9 cellular contexts compared by ENCODE assay signal in genomic region chr11:16902979-16903378, GRCh38.
DNase-seq lines count a peak whose midpoint lies in the region; ATAC-seq and TF ChIP-seq lines count a peak whose summit lies in the region.
"Had no signal": no experiment of that assay in that cellular context is flagged by ENCODE, and none has a peak within 500 bp of the region (broad histone marks: within the 10 kb centered on the region; RNA-seq: fewer than 3 reads in every experiment).

No MANE protein-coding gene starts in this region.

- POLR2A ChIA-PET in PC-3 (lab: Charles Lee; ENCODE audit: unreplicated experiment), result no interaction called here

- H3K27ac ChIP-seq in PC-3 (ENCODE audit: low read length), result peak overlapping the region; percentile 78

- H3K9ac ChIP-seq in PC-3 (ENCODE audit: low read length), result peak overlapping the region; percentile 10; the same call in 1 of the 2 replicates

- H3K9me3 Mint-ChIP-seq in activated T-cell treated with anti-CD3 and anti-CD28 coated beads, Interleukin-2, amount 50 U/mL, for 72 hours, result peaks cover 7 to 9% of the 10 kb centered on the region in 2 donors

- peak; percentile 82 to 84 for ATAC-seq in activated T-cell treated with anti-CD3 and anti-CD28 coated beads, Interleukin-2, amount 50 U/mL, for 72 hours (replicated peaks in 1 of 2)
- ATAC-seq in HG02798 (IDR thresholded peaks at IDR 0.05; ENCODE audit: poor library complexity, unreplicated experiment), result peak; percentile 62
- peak; percentile 36 for ATAC-seq in PC-3
- peak; percentile 89 for ATAC-seq in stimulated activated naive CD8-positive, alpha-beta T cell treated with anti-CD3 and anti-CD28 coated beads, Interleukin-15, Interleukin-2, amounts not matched to agents 100 U/mL and 50 U/mL, for 24 hours

- WGBS in lower leg skin, 2 donors, result 46 to 73% methylated on average over 2 of the region's 2 CpGs

- no peaks in the 10 kb centered on the region for H3K36me3 ChIP-seq in PC-3 (ENCODE audit: low read depth, low read length)

- H3K4me1 Mint-ChIP-seq in activated T-cell treated with anti-CD3 and anti-CD28 coated beads, Interleukin-2, amount 50 U/mL, for 72 hours (ENCODE audit: low read depth), result peaks cover 52% of the 10 kb centered on the region

- TF ChIP-seq CTCF in PC-3 (conservative IDR thresholded peaks at IDR 0.05; ENCODE audit: low read depth, low read length) (no peak), lower leg skin (IDR thresholded peaks at IDR 0.05) (no peak)

- TF ChIP-seq POLR2A in lower leg skin (IDR thresholded peaks at IDR 0.05), result no peak

- peaks cover 30% of the 10 kb centered on the region for H3K4me1 ChIP-seq in PC-3 (ENCODE audit: insufficient read depth, low read length)

- peak overlapping the region; percentile 67 to 75 for H3K4me3 Mint-ChIP-seq in activated T-cell treated with anti-CD3 and anti-CD28 coated beads, Interleukin-2, amount 50 U/mL, for 72 hours

- no peaks in the 10 kb centered on the region for H3K9me2 ChIP-seq in PC-3 (replicated peaks; ENCODE audit: low read length)

- no peaks in the 10 kb centered on the region for H3K27me3 ChIP-seq in PC-3 (ENCODE audit: low read length)

- peaks cover 28% of the 10 kb centered on the region for H3K79me2 ChIP-seq in PC-3 (ENCODE audit: low read length)

- CTCF ChIA-PET in PC-3 (lab: Charles Lee), result interaction anchor here (1.1 kb wide), 1 partner anchor 20 kb away, joined by 3 read pairs; no protein-coding TSS in a partner anchor

- no peaks in the 10 kb centered on the region for H3F3A ChIP-seq in PC-3 (ENCODE audit: low read length, unreplicated experiment)

- peak overlapping the region; percentile 89 for H3K27ac Mint-ChIP-seq in activated T-cell treated with anti-CD3 and anti-CD28 coated beads, Interleukin-2, amount 50 U/mL, for 72 hours

- peak overlapping the region; percentile 46; the same call in 1 of the 2 replicates for H3K4me2 ChIP-seq in PC-3 (ENCODE audit: low read length)

- no TSS peak for BruUV-seq in PC-3 (replicated peaks; lab: Mats Ljungman, UMichigan)

- H3K4me3 ChIP-seq in PC-3 (ENCODE audit: low read length) (no peak overlapping the region), lower leg skin (ENCODE audit: low read depth, poor library complexity, severe bottlenecking) (no peak overlapping the region)

- intact Hi-C loops in PC-3 (cut with micrococcal nuclease) (no loop called here), lower leg skin (cut with DNase I; ENCODE audit: low total_unique reads) (no loop called here), posterior cingulate gyrus (cut with DNase I) (no loop called here)

- peak in 1 of 2 donors; percentile 14 for DNase-seq in activated T-cell treated with anti-CD3 and anti-CD28 coated beads, Interleukin-2, amount 50 U/mL, for 72 hours
- DNase-seq in activated T-cell treated with anti-CD3 and anti-CD28 coated beads for 4 hours (no peak), PC-3 (no peak), lower leg skin (ENCODE audit: low spot score in 2 of 2) (no peak), posterior cingulate gyrus (no peak), T-helper 9 cell (no peak)
- DNase-seq in stimulated activated naive CD8-positive, alpha-beta T cell treated with anti-CD3 and anti-CD28 coated beads, Interleukin-15, Interleukin-2, amounts not matched to agents 100 U/mL and 50 U/mL, for 24 hours, result no peak
- DNase-seq: C1 segment of cervical spinal cord had no signal

- no peaks in the 10 kb centered on the region for H3K9me3 ChIP-seq in PC-3 (ENCODE audit: low read length)

- no peaks in the 10 kb centered on the region for H3K27me3 Mint-ChIP-seq in activated T-cell treated with anti-CD3 and anti-CD28 coated beads, Interleukin-2, amount 50 U/mL, for 72 hours (ENCODE audit: low read depth)

- peaks cover 7 to 11% of the 10 kb centered on the region in 2 donors for H3K36me3 Mint-ChIP-seq in activated T-cell treated with anti-CD3 and anti-CD28 coated beads, Interleukin-2, amount 50 U/mL, for 72 hours (ENCODE audit: insufficient read depth in 2 of 2)

- no peak overlapping the region for H2AFZ ChIP-seq in PC-3 (ENCODE audit: low read length)

- H4K20me1 ChIP-seq in PC-3 (ENCODE audit: low read length), result no peaks in the 10 kb centered on the region

Comparison
In these comparisons a context has a peak if more than half of its experiments do, and no peak if none do; other contexts are left out.
1. ATAC-seq: peak in every context shown above with its lines; median percentile 89 in stimulated activated naive CD8-positive, alpha-beta T cell treated with anti-CD3 and anti-CD28 coated beads, Interleukin-15, Interleukin-2, amounts not matched to agents 100 U/mL and 50 U/mL, for 24 hours; 83 in activated T-cell treated with anti-CD3 and anti-CD28 coated beads, Interleukin-2, amount 50 U/mL, for 72 hours; 62 in HG02798; 36 in PC-3.